16 cellular contexts compared by ENCODE assay signal in the genomic region with DNA sequence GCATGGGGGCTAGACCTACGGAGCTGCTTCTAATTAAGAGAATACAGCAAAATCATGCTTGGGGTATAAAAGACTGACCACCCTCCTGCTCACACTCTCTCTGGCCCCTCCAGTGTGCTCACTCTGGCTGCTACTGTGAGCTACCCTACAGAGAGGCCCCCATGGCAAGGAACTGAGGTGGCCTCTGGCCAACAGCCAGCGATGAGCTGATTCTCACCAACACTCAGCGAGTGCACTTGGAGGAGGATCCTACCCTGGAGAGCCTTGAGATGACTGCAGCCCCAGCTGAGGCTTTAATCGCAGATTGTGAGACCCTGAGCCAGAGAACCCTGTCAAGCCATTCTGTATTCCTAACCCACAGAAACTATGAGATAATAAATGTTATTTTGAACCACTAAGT.
DNase-seq lines count a peak whose midpoint lies in the region; ATAC-seq, FAIRE-seq and TF ChIP-seq lines count a peak whose summit lies in the region.
"Had no signal": no experiment of that assay in that cellular context is flagged by ENCODE, and none has a peak within 500 bp of the region (broad histone marks: within the 10 kb centered on the region; RNA-seq: fewer than 3 reads in every experiment).

No MANE protein-coding gene starts in this region.

- TF ChIP-seq CTCF in fibroblast of villous mesenchyme (IDR thresholded peaks at IDR 0.05; ENCODE audit: insufficient read depth, low read depth, low read length): no peak
- TF ChIP-seq CTCF in omental fat pad (IDR thresholded peaks at IDR 0.05): no peak

- H3K4me3 ChIP-seq in fibroblast of villous mesenchyme (ENCODE audit: low read depth, low read length): no peak overlapping the region

- DNase-seq in NCI-H2227 treated with DMSO at 0.1 percent for 48 hours (lab: John Stamatoyannopoulos, UW) (peak; percentile 10), NCI-H2227 (lab: John Stamatoyannopoulos, UW; ENCODE audit: unreplicated experiment) (no peak), fibroblast of villous mesenchyme (ENCODE audit: low read depth) (peak; percentile 73), urothelium cell line (ENCODE audit: low spot score) (peak; percentile 36), omental fat pad (ENCODE audit: low spot score) (no peak), NK-92 (lab: John Stamatoyannopoulos, UW; ENCODE audit: unreplicated experiment) (no peak), NCI-H2081 treated with DMSO at 0.1 percent for 48 hours (lab: John Stamatoyannopoulos, UW) (no peak)
- DNase-seq: 8988T; activated naive CD4-positive, alpha-beta T cell treated with anti-CD3 and anti-CD28 coated beads, Interleukin-2, amount 10 ng/mL, durations not matched to agents 7 days and 5 days; Calu3; NCI-H1694; nucleus accumbens; stimulated activated CD4-positive, alpha-beta T cell treated with anti-CD3 and anti-CD28 coated beads, Interleukin-12 subunit alpha, Interleukin-12 subunit beta, amount 100 ng/mL, for 4 hours; substantia nigra had no signal

- peak; percentile 79 for ATAC-seq in SK-N-SH treated with all-trans-retinoic acid at 6 μM for 48 hours
- ATAC-seq in omental fat pad (ENCODE audit: low FRiP score): no peak
- ATAC-seq: WTC11 had no signal

- FAIRE-seq in urothelium cell line (lab: Jason Lieb, UNC): no peak

TF ChIP-seq in SK-N-SH treated with all-trans-retinoic acid at 6 μM for 48 hours, 23 proteins besides CTCF, POLR2A, EP300 and RAD21:
- TF ChIP-seq CSDC2 (CRISPR knock-in tag; IDR thresholded peaks at IDR 0.05) (no peak), SNAI2 (CRISPR knock-in tag; IDR thresholded peaks at IDR 0.05) (no peak), TOX (CRISPR knock-in tag; IDR thresholded peaks at IDR 0.05; ENCODE audit: borderline replicate concordance) (no peak), ZNF8 (CRISPR knock-in tag; IDR thresholded peaks at IDR 0.05) (no peak), ZFP30 (CRISPR knock-in tag; IDR thresholded peaks at IDR 0.05) (no peak), RARB (CRISPR knock-in tag; IDR thresholded peaks at IDR 0.05) (no peak), PPARA (CRISPR knock-in tag; IDR thresholded peaks at IDR 0.05; ENCODE audit: borderline replicate concordance) (no peak)
- TF ChIP-seq, protein P1, sequence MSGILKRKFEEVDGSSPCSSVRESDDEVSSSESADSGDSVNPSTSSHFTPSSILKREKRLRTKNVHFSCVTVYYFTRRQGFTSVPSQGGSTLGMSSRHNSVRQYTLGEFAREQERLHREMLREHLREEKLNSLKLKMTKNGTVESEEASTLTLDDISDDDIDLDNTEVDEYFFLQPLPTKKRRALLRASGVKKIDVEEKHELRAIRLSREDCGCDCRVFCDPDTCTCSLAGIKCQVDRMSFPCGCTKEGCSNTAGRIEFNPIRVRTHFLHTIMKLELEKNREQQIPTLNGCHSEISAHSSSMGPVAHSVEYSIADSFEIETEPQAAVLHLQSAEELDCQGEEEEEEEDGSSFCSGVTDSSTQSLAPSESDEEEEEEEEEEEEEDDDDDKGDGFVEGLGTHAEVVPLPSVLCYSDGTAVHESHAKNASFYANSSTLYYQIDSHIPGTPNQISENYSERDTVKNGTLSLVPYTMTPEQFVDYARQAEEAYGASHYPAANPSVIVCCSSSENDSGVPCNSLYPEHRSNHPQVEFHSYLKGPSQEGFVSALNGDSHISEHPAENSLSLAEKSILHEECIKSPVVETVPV (CRISPR knock-in tag; IDR thresholded peaks at IDR 0.05): no peak

Comparison
In these comparisons a context has a peak if more than half of its experiments do, and no peak if none do; other contexts are left out.
1. DNase-seq: peak in NCI-H2227 treated with DMSO at 0.1 percent for 48 hours (single experiment), fibroblast of villous mesenchyme (single experiment) and urothelium cell line (single experiment); none in NCI-H2227 (single experiment), omental fat pad (single experiment), NK-92 (single experiment) and NCI-H2081 treated with DMSO at 0.1 percent for 48 hours (single experiment).